ENCODE assay signal across 9 cellular contexts in the genomic region with DNA sequence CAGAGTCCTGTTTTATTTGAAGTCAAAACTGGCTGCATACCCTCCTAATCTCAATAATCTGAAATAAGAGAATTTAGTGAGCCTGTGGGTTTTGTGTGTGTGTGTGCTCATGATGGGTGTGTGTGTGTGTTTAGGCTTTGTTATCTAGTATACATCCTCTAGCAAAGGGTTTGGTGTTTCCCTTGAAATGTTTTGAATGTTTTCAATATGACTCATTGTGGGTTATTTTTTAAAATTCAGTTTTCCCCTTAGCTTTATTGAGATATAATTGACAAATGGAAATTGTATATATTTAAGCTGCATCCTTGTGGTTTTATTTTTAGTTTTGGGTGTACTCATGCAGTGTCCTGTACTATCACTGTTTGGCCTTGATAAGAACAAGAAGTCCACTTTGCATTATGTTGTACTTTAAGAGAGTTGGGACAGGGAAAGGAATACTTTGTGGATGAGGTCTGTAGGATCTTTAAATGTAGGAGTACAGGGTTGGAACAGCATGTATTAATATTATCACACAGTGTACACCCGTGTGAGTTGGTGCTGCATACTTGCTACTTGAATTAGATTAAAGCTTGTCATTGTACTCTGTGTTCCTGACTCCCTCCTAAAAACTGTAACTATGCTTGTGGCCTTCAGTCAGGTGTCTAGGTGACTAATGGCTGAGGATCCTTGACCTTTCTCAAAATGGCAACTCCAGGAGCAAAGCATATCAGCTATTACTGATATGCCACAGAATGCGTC. TPM values are rescaled to one million over a fixed set of nuclear protein-coding genes. Genes with fewer than 3 reads are reported as not detected.
DNase-seq lines count a peak whose midpoint lies in the region; ATAC-seq and TF ChIP-seq lines count a peak whose summit lies in the region.
"Had no signal": no experiment of that assay in that cellular context is flagged by ENCODE, and none has a peak within 500 bp of the region (broad histone marks: within the 10 kb centered on the region; RNA-seq: fewer than 3 reads in every experiment).

No MANE protein-coding gene starts in this region.

- peak overlapping the region; percentile 76 for H3K4me2 ChIP-seq in mammary epithelial cell (ENCODE audit: insufficient read depth, low read depth, low read length)
- H3K4me2 ChIP-seq: KMS-11 had no signal

- H3K4me3 ChIP-seq in mammary epithelial cell (replicated peaks in 1 of 3; ENCODE audit: insufficient read depth in 1 of 3, low read depth in 2 of 3, low read length in 3 of 3): peak overlapping the region in 1 of 3 experiments; percentile 19

- H3K9me3 ChIP-seq in mammary epithelial cell (replicated peaks; ENCODE audit: insufficient read depth, low read length): no peaks in the 10 kb centered on the region

- intact Hi-C loops in mammary epithelial cell (cut with micrococcal nuclease): loop anchor here (2.0 kb wide), 1 partner anchor 23 kb away; no protein-coding TSS in a partner anchor
- intact Hi-C loops in natural killer cell (cut with micrococcal nuclease): no loop called here

- H3K9me3 Mint-ChIP-seq in natural killer cell: no peaks in the 10 kb centered on the region

- no peak for TF ChIP-seq CTCF in GM13976 (IDR thresholded peaks at IDR 0.05; ENCODE audit: borderline replicate concordance, control extremely low read depth, extremely low read depth, insufficient read depth, missing control alignments)
- no peak for TF ChIP-seq CTCF in mammary epithelial cell (conservative IDR thresholded peaks at IDR 0.05 in 1 of 2, IDR thresholded peaks at IDR 0.05 in 1 of 2; ENCODE audit: extremely low read depth in 1 of 2, insufficient read depth in 1 of 2, low read depth in 1 of 2, low read length in 2 of 2)
- TF ChIP-seq CTCF in natural killer cell (IDR thresholded peaks at IDR 0.05): no peak

- peaks cover 43 to 47% of the 10 kb centered on the region in 2 donors for H3K4me1 Mint-ChIP-seq in natural killer cell

- H4K20me1 ChIP-seq in mammary epithelial cell (ENCODE audit: insufficient read depth, low read length): no peaks in the 10 kb centered on the region

- WGBS in mammary epithelial cell (ENCODE audit: low coverage, missing lambda C conversion rate): 53% methylated on average over 2 of the region's 2 CpGs

- peak overlapping the region; percentile 0 for H3K4me3 Mint-ChIP-seq in natural killer cell

- no peak overlapping the region for H2AFZ ChIP-seq in mammary epithelial cell (ENCODE audit: low read depth, low read length)

- dilution Hi-C loops in mammary epithelial cell (cut with HindIII; ENCODE audit: low sequenced_read_pairs): no loop called here

- H3K27me3 Mint-ChIP-seq in natural killer cell (ENCODE audit: low read depth in 2 of 2): no peaks in the 10 kb centered on the region

- no TSS peak for BruUV-seq in mammary epithelial cell (replicated peaks; lab: Mats Ljungman, UMichigan)

- CTCF ChIA-PET in mammary epithelial cell (lab: Charles Lee; ENCODE audit: low non-redundant PET): no interaction called here

- no peaks in the 10 kb centered on the region for H3K36me3 ChIP-seq in mammary epithelial cell (ENCODE audit: insufficient read depth, low read length)

- H3K27ac ChIP-seq in mammary epithelial cell (ENCODE audit: insufficient read depth, low read depth, low read length): peak overlapping the region; percentile 76
- H3K27ac ChIP-seq: KMS-11 had no signal

- peak overlapping the region; percentile 2 to 64 for H3K27ac Mint-ChIP-seq in natural killer cell

- in situ Hi-C loops in GM13976 (cut with MboI; ENCODE audit: low sequenced_read_pairs, unreplicated experiment): no loop called here
- in situ Hi-C loops in mammary epithelial cell (cut with MboI; ENCODE audit: low sequenced_read_pairs in 2 of 2): no loop called here

- peak; percentile 34 to 51 (median 46) for ATAC-seq in natural killer cell

- H3K27me3 ChIP-seq in mammary epithelial cell (ENCODE audit: insufficient read depth, low read length): no peaks in the 10 kb centered on the region

- H3K4me1 ChIP-seq in mammary epithelial cell (ENCODE audit: insufficient read depth, low read length): peaks cover 33% of the 10 kb centered on the region

- H3K9ac ChIP-seq in mammary epithelial cell (ENCODE audit: insufficient read depth, low read length): peak overlapping the region; percentile 2
- H3K9ac ChIP-seq: KMS-11 had no signal

- no peaks in the 10 kb centered on the region for H3K36me3 Mint-ChIP-seq in natural killer cell

- DNase-seq in GM13976 (ENCODE audit: low spot score) (peak; percentile 42), HS-5 (ENCODE audit: low read depth) (peak; percentile 73), mammary epithelial cell (peak; percentile 65), natural killer cell (no peak), midbrain (lab: John Stamatoyannopoulos, UW) (no peak), NCI-H524 treated with DMSO at 0.1 percent for 48 hours (lab: John Stamatoyannopoulos, UW) (no peak), NCI-H2081 (lab: John Stamatoyannopoulos, UW) (no peak), NK-92 (lab: John Stamatoyannopoulos, UW; ENCODE audit: unreplicated experiment) (no peak)

- H3K79me2 ChIP-seq in mammary epithelial cell (ENCODE audit: insufficient read depth, low read length): peaks cover 91% of the 10 kb centered on the region

RNA-seq across cellular contexts. Expression of gene VCL, which starts 58.3 kb away (rescaled TPM):
- 100 to 1,000 TPM; 136 to 172 TPM for total RNA-seq in mammary epithelial cell
- 70.9 TPM for polyA plus RNA-seq in mammary epithelial cell
- polyA minus RNA-seq in mammary epithelial cell: 222 TPM
- total RNA-seq in natural killer cell: 100 to 1,000 TPM; 121 to 145 (median 122) TPM

Comparison
In these comparisons a context has a peak if more than half of its experiments do, and no peak if none do; other contexts are left out.
1. DNase-seq: peak in GM13976 (single experiment), HS-5 (single experiment) and mammary epithelial cell (single experiment); none in natural killer cell (single experiment), midbrain (single experiment), NCI-H524 treated with DMSO at 0.1 percent for 48 hours (single experiment), NCI-H2081 (0 of 2) and NK-92 (single experiment).